ENCODE assay signal across 29 cellular contexts in the genomic region with DNA sequence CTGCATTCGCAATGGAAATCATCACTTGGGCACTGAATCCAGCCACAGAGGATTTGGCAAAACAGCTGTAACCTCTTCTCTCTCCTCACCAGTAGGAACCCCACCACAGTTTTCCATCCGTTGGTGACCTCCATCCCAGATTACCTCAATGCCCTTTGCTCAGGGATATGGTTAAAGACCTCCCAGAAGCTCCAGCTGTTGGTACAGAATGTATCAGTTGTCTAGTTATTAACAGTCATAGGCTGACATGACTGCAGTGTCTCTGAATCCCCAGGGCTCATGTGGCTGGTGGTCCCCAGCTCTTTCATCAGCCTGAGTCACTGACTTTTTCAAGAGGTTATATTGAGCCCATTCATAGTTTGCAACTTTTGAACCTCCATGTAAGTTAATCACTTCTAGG.
"Had no signal": no experiment of that assay in that cellular context is flagged by ENCODE, and none has a peak within 500 bp of the region (broad histone marks: within the 10 kb centered on the region; RNA-seq: fewer than 3 reads in every experiment).

No MANE protein-coding gene starts in this region.

- H3K4me3 Mint-ChIP-seq: dendritic cell treated with granulocyte-macrophage colony-stimulating factor and Interleukin-4, amounts not matched to agents 40 ng/mL and 50 ng/mL, for 4 days; effector memory CD8-positive, alpha-beta T cell; endodermal cell had no signal

- H3K9me3 ChIP-seq: colonic mucosa, esophagus muscularis mucosa, esophagus squamous epithelium, gastrocnemius medialis, gastroesophageal sphincter, heart left ventricle, heart right ventricle had no signal

- FAIRE-seq: colon, endometrium, endothelial cell of umbilical vein, frontal cortex had no signal

- ATAC-seq: effector memory CD8-positive, alpha-beta T cell; esophagus mucosa; foreskin keratinocyte; gastrocnemius medialis; gastroesophageal sphincter; heart left ventricle; heart right ventricle had no signal

- H3K27me3 Mint-ChIP-seq: dendritic cell treated with granulocyte-macrophage colony-stimulating factor and Interleukin-4, amounts not matched to agents 40 ng/mL and 50 ng/mL, for 4 days; effector memory CD8-positive, alpha-beta T cell had no signal

- H3K4me1 ChIP-seq: colonic mucosa, esophagus squamous epithelium, foreskin keratinocyte, gastrocnemius medialis, gastroesophageal sphincter, heart left ventricle, heart right ventricle had no signal

- H3K27ac ChIP-seq: colonic mucosa, coronary artery, dorsolateral prefrontal cortex, epithelial cell of prostate, esophagus muscularis mucosa, esophagus squamous epithelium, foreskin keratinocyte, gastrocnemius medialis, gastroesophageal sphincter, heart left ventricle, heart right ventricle had no signal

- H3K9me3 Mint-ChIP-seq: dendritic cell treated with granulocyte-macrophage colony-stimulating factor and Interleukin-4, amounts not matched to agents 40 ng/mL and 50 ng/mL, for 4 days; endodermal cell had no signal

- H3K27me3 ChIP-seq: colonic mucosa, esophagus muscularis mucosa, esophagus squamous epithelium, gastrocnemius medialis, gastroesophageal sphincter, heart left ventricle had no signal

- H3K36me3 ChIP-seq: colonic mucosa, esophagus muscularis mucosa, esophagus squamous epithelium, gastrocnemius medialis, gastroesophageal sphincter, heart left ventricle, heart right ventricle had no signal

- H3K4me1 Mint-ChIP-seq: endodermal cell had no signal

- DNase-seq: colonic mucosa; cortex of kidney; dermis blood vessel endothelial cell; dorsolateral prefrontal cortex; effector CD4-positive, alpha-beta T cell; effector CD8-positive, alpha-beta T cell; effector memory CD4-positive, alpha-beta T cell; effector memory CD8-positive, alpha-beta T cell; endodermal cell; erythroblast; esophagus squamous epithelium; foreskin fibroblast; foreskin keratinocyte; foreskin melanocyte; gastrocnemius medialis; glutamatergic neuron; head of caudate nucleus; heart left ventricle; heart right ventricle had no signal

- H3K27ac Mint-ChIP-seq: dendritic cell treated with granulocyte-macrophage colony-stimulating factor and Interleukin-4, amounts not matched to agents 40 ng/mL and 50 ng/mL, for 4 days; effector memory CD8-positive, alpha-beta T cell; endodermal cell had no signal

- H3K4me3 ChIP-seq: colonic mucosa, coronary artery, dorsolateral prefrontal cortex, esophagus muscularis mucosa, esophagus squamous epithelium, gastrocnemius medialis, gastroesophageal sphincter, heart left ventricle, heart right ventricle had no signal
